ENCODE assay signal across 8 cellular contexts in genomic region chr1:999797-1000356, GRCh38. TPM values are rescaled to one million over a fixed set of nuclear protein-coding genes. Genes with fewer than 3 reads are reported as not detected.
DNase-seq lines count a peak whose midpoint lies in the region; ATAC-seq lines count a peak whose summit lies in the region.

Gene HES4 (minus strand): TSS chr1:1000097. CDS start chr1:999973, 124 bp downstream.

- H3K4me1 Mint-ChIP-seq in dendritic cell treated with granulocyte-macrophage colony-stimulating factor and Interleukin-4, amounts not matched to agents 40 ng/mL and 50 ng/mL, for 4 days (ENCODE audit: low read depth), result peaks cover 19% of the 10 kb centered on the region

- H3K36me3 Mint-ChIP-seq in dendritic cell treated with granulocyte-macrophage colony-stimulating factor and Interleukin-4, amounts not matched to agents 40 ng/mL and 50 ng/mL, for 4 days (ENCODE audit: low read depth), result no peaks in the 10 kb centered on the region

- H3K9me3 Mint-ChIP-seq in dendritic cell treated with granulocyte-macrophage colony-stimulating factor and Interleukin-4, amounts not matched to agents 40 ng/mL and 50 ng/mL, for 4 days, result no peaks in the 10 kb centered on the region

- peak within 1 kb of the TSS; percentile 32 for H3K27ac Mint-ChIP-seq in dendritic cell treated with granulocyte-macrophage colony-stimulating factor and Interleukin-4, amounts not matched to agents 40 ng/mL and 50 ng/mL, for 4 days

- ATAC-seq in left colon (peak; percentile 80), GM18520 (IDR thresholded peaks at IDR 0.05; ENCODE audit: unreplicated experiment) (no peak)

- peaks cover 80% of the 10 kb centered on the region for H3K27me3 Mint-ChIP-seq in dendritic cell treated with granulocyte-macrophage colony-stimulating factor and Interleukin-4, amounts not matched to agents 40 ng/mL and 50 ng/mL, for 4 days

- peak; percentile 81 for DNase-seq in activated CD8-positive, alpha-beta memory T cell treated with anti-CD3 and anti-CD28 coated beads for 24 hours
- DNase-seq in activated CD8-positive, alpha-beta memory T cell treated with anti-CD3 and anti-CD28 coated beads, Interleukin-2, amount 50 U/mL, for 48 hours, result no peak
- DNase-seq in NCI-H1436 (lab: John Stamatoyannopoulos, UW) (peak; percentile 67), left colon (peak; percentile 92 to 94)
- peak; percentile 49 for DNase-seq in activated CD4-positive, alpha-beta T cell treated with anti-CD3 and anti-CD28 coated beads for 1 hour
- DNase-seq in stimulated activated CD4-positive, alpha-beta T cell treated with anti-CD3 and anti-CD28 coated beads, Interleukin-15, amount 100 ng/mL, for 24 hours, result peak; percentile 78

- H3K4me3 Mint-ChIP-seq in dendritic cell treated with granulocyte-macrophage colony-stimulating factor and Interleukin-4, amounts not matched to agents 40 ng/mL and 50 ng/mL, for 4 days, result peak within 1 kb of the TSS; percentile 58

- intact Hi-C loops in dendritic cell treated with granulocyte-macrophage colony-stimulating factor and Interleukin-4, amounts not matched to agents 40 ng/mL and 50 ng/mL, for 4 days (cut with micrococcal nuclease), result no loop called here
- intact Hi-C loops in left colon (cut with DNase I, micrococcal nuclease), result no loop called here

RNA-seq across cellular contexts. Expression of gene HES4, which starts in this region (rescaled TPM):
- 10 to 100 TPM; 19.5 to 24.2 TPM for total RNA-seq in left colon
